In the genomic region with DNA sequence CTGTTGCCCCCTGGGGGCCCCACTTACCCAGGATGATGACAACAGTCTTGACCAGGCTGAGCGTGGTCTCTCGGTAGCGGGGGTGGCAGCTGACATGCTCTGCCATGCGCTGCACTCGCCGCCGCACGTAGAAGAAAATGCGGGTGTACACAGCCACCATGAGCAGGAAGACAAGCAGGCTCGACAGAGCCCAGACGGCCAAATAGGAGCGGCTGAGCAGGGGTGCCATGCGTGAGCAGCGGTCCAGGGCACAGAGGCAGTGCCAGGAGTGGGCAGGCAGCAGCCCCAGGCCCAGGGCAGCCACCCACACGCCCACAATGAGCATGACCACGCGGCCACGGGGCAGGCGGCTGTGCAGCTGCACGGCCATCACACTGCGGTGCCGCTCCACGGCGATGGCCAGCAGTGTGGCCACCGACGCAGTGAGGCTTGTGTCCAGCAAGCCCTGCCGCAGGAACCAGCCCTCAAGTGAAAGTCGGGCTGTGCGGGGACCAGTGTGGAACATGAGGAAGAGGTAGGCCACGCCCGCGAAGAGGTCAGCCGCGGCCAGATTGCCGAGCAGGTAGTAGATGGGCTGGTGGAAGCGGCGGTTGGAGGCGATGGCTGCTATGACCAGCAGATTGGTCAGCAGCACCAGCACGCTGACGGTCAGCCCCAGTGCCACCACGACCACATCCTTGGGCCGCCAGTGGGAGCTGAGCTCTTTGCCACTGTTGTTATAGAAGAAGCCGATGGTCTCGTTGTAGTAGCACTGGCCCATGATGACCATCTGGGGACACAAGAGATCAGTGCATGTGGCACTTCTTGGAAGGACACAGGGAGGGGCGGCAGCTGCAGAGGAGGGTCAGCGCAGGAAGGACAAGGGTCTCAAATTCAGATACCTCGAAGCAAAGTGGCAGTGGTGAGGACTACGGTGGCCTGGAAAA, we compare ENCODE assay signal across 11 cellular contexts. TPM values are rescaled to one million over a fixed set of nuclear protein-coding genes. Genes with fewer than 3 reads are reported as not detected.
DNase-seq lines count a peak whose midpoint lies in the region; ATAC-seq and TF ChIP-seq lines count a peak whose summit lies in the region.
"Had no signal": no experiment of that assay in that cellular context is flagged by ENCODE, and none has a peak within 500 bp of the region (broad histone marks: within the 10 kb centered on the region; RNA-seq: fewer than 3 reads in every experiment).

No MANE protein-coding gene starts in this region.

- in situ Hi-C loops in HAP-1 (cut with MboI; ENCODE audit: low sequenced_read_pairs), result no loop called here

- H3K4me1 Mint-ChIP-seq in Caco-2 (ENCODE audit: low read depth, unreplicated experiment) (peaks cover 19% of the 10 kb centered on the region), neural progenitor cell (peaks cover 15% of the 10 kb centered on the region)

- H3K4me3 ChIP-seq in Caco-2 (ENCODE audit: low read depth, low read length), result peak overlapping the region; percentile 87
- peak overlapping the region; percentile 77 for H3K4me3 ChIP-seq in OCI-LY3 (ENCODE audit: low read length)
- H3K4me3 ChIP-seq in effector memory CD4-positive, alpha-beta T cell (ENCODE audit: insufficient read depth, low read depth, low read length, poor library complexity, severe bottlenecking), result peak overlapping the region; percentile 68
- peak overlapping the region; percentile 79 for H3K4me3 ChIP-seq in neural progenitor cell
- no peak overlapping the region for H3K4me3 ChIP-seq in MG63
- no peak overlapping the region for H3K4me3 ChIP-seq in HAP-1

- H2AFZ ChIP-seq in OCI-LY3 (ENCODE audit: low read depth, low read length) (no peak overlapping the region), neural progenitor cell (replicated peaks) (no peak overlapping the region)

- no peaks in the 10 kb centered on the region for H3K9me3 Mint-ChIP-seq in Caco-2 (ENCODE audit: unreplicated experiment)
- no peaks in the 10 kb centered on the region for H3K9me3 Mint-ChIP-seq in neural progenitor cell

- intact Hi-C loops in Caco-2 (cut with micrococcal nuclease; ENCODE audit: unreplicated experiment), result loop anchor here (1.0 to 5.0 kb wide), 3 partner anchors 8 to 94 kb away; a partner anchor contains a TSS

- H3K4me3 Mint-ChIP-seq in Caco-2 (ENCODE audit: unreplicated experiment) (peak overlapping the region; percentile 91), neural progenitor cell (peak overlapping the region; percentile 89)

- H3K9me3 ChIP-seq in Caco-2 (no peaks in the 10 kb centered on the region), OCI-LY3 (ENCODE audit: insufficient read depth, low read length) (no peaks in the 10 kb centered on the region), neural progenitor cell (ENCODE audit: low read depth) (no peaks in the 10 kb centered on the region), MG63 (no peaks in the 10 kb centered on the region), HAP-1 (no peaks in the 10 kb centered on the region)
- H3K9me3 ChIP-seq in effector memory CD4-positive, alpha-beta T cell (ENCODE audit: control insufficient read depth, low read length), result no peaks in the 10 kb centered on the region
- H3K9me3 ChIP-seq: adrenal gland had no signal

- no TSS peak for BruUV-seq in Caco-2 (replicated peaks; lab: Mats Ljungman, UMichigan)

- H3K27ac ChIP-seq in OCI-LY3 (ENCODE audit: low read length) (no peak overlapping the region), neural progenitor cell (no peak overlapping the region)
- peak overlapping the region; percentile 83 for H3K27ac ChIP-seq in effector memory CD4-positive, alpha-beta T cell (ENCODE audit: insufficient read depth, low read length, poor library complexity, severe bottlenecking)
- H3K27ac ChIP-seq: adrenal gland had no signal

- CTCF ChIA-PET in Caco-2 (lab: Charles Lee), result no interaction called here

- H3K27me3 ChIP-seq in Caco-2 (replicated peaks; ENCODE audit: control insufficient read depth, insufficient read depth, low read length) (no peaks in the 10 kb centered on the region), OCI-LY3 (ENCODE audit: low read depth, low read length) (no peaks in the 10 kb centered on the region), neural progenitor cell (no peaks in the 10 kb centered on the region), MG63 (no peaks in the 10 kb centered on the region), HAP-1 (ENCODE audit: low read depth) (no peaks in the 10 kb centered on the region)
- no peaks in the 10 kb centered on the region for H3K27me3 ChIP-seq in effector memory CD4-positive, alpha-beta T cell (replicated peaks; ENCODE audit: control insufficient read depth, insufficient read depth, low read length, poor library complexity, severe bottlenecking)
- H3K27me3 ChIP-seq: adrenal gland, foreskin keratinocyte had no signal

- peaks cover 3% of the 10 kb centered on the region for H3F3A ChIP-seq in neural progenitor cell (ENCODE audit: low read depth)

- H3K36me3 ChIP-seq in Caco-2 (ENCODE audit: control insufficient read depth, insufficient read depth, low read length) (no peaks in the 10 kb centered on the region; the same call in 1 of the 2 replicates), OCI-LY3 (replicated peaks; ENCODE audit: low read depth, low read length) (peaks cover 27% of the 10 kb centered on the region), neural progenitor cell (no peaks in the 10 kb centered on the region), MG63 (no peaks in the 10 kb centered on the region; the same call in 1 of the 2 replicates), HAP-1 (replicated peaks) (no peaks in the 10 kb centered on the region)
- peaks cover 16% of the 10 kb centered on the region for H3K36me3 ChIP-seq in effector memory CD4-positive, alpha-beta T cell (ENCODE audit: control insufficient read depth, insufficient read depth, low read length)
- H3K36me3 ChIP-seq: adrenal gland had no signal

- H3K27ac Mint-ChIP-seq in Caco-2 (ENCODE audit: unreplicated experiment) (peak overlapping the region; percentile 88), neural progenitor cell (no peak overlapping the region)

- H3K9ac ChIP-seq in OCI-LY3 (ENCODE audit: low read length), result peak overlapping the region; percentile 65
- H3K9ac ChIP-seq in neural progenitor cell, result no peak overlapping the region

- POLR2A ChIA-PET in Caco-2 (lab: Charles Lee), result no interaction called here

- H3K4me1 ChIP-seq in Caco-2 (no peaks in the 10 kb centered on the region), OCI-LY3 (ENCODE audit: low read length) (0 out of 2 replicates have a peak, but pooled peaks cover 5% of the 10 kb centered on the region), neural progenitor cell (peaks cover 7% of the 10 kb centered on the region), HAP-1 (no peaks in the 10 kb centered on the region)
- H3K4me1 ChIP-seq in effector memory CD4-positive, alpha-beta T cell (ENCODE audit: control insufficient read depth, insufficient read depth, low read length, poor library complexity, severe bottlenecking), result peaks cover 22% of the 10 kb centered on the region
- H3K4me1 ChIP-seq: foreskin keratinocyte had no signal

- H3K4me2 ChIP-seq in OCI-LY3 (ENCODE audit: low read length) (peak overlapping the region; percentile 55), neural progenitor cell (peak overlapping the region; percentile 70)

- H4K20me1 ChIP-seq in OCI-LY3 (ENCODE audit: insufficient read depth, low read length) (no peaks in the 10 kb centered on the region), neural progenitor cell (ENCODE audit: low read depth) (peaks cover 27% of the 10 kb centered on the region)

- H3K27me3 Mint-ChIP-seq in Caco-2 (ENCODE audit: insufficient read depth, unreplicated experiment), result no peaks in the 10 kb centered on the region
- peaks cover 8% of the 10 kb centered on the region for H3K27me3 Mint-ChIP-seq in neural progenitor cell (ENCODE audit: insufficient read depth, low read depth)

- no peak for ATAC-seq in GM19324 (IDR thresholded peaks at IDR 0.05; ENCODE audit: low FRiP score, unreplicated experiment)

- H3K79me2 ChIP-seq in OCI-LY3 (ENCODE audit: low read length), result no peaks in the 10 kb centered on the region
- H3K79me2 ChIP-seq in neural progenitor cell (ENCODE audit: low read depth), result peaks cover 26% of the 10 kb centered on the region

- DNase-seq in Caco-2 (no peak), neural progenitor cell (ENCODE audit: low spot score) (peak; percentile 14), MG63 (no peak), DMS114 treated with DMSO at 0.1 percent for 48 hours (lab: John Stamatoyannopoulos, UW; ENCODE audit: unreplicated experiment) (no peak), HAP-1 (ENCODE audit: low spot score in 2 of 2) (no peak)
- DNase-seq in effector memory CD4-positive, alpha-beta T cell, result no peak
- DNase-seq: adrenal gland, NCI-H1930 had no signal

- no peak for TF ChIP-seq CTCF in Caco-2 (IDR thresholded peaks at IDR 0.05; ENCODE audit: insufficient read depth in 1 of 2, low read depth in 1 of 2, low read length in 1 of 2, severe bottlenecking in 1 of 2, unreplicated experiment in 1 of 2)
- no peak for TF ChIP-seq CTCF in OCI-LY3 (IDR thresholded peaks at IDR 0.05; ENCODE audit: low read depth, low read length)
- no peak for TF ChIP-seq CTCF in neural progenitor cell (IDR thresholded peaks at IDR 0.05)

- H3K36me3 Mint-ChIP-seq in Caco-2 (ENCODE audit: insufficient read depth, unreplicated experiment), result peaks cover 39% of the 10 kb centered on the region
- H3K36me3 Mint-ChIP-seq in neural progenitor cell, result peaks cover 14% of the 10 kb centered on the region

RNA-seq across cellular contexts. Expression of a gene that starts 1.2 kb away (rescaled TPM):
- total RNA-seq in Caco-2 (2022), result 29.3 and 31.3 TPM in 2 replicates
- 21.2 and 64.8 TPM in 2 replicates for total RNA-seq in neural progenitor cell (ENCODE audit: low replicate concordance)
- 0.79 TPM in 1 of 2 replicates, not detected in the other for total RNA-seq in MG63 (2014; rRNA removed; shearing (Covaris generic); ENCODE audit: low replicate concordance)

RNA-seq across cellular contexts. Expression of a gene that starts 8.3 kb away (rescaled TPM):
- total RNA-seq in Caco-2 (2022), result 3.5 and 3.6 TPM in 2 replicates
- 3.2 and 4.8 TPM in 2 replicates for total RNA-seq in neural progenitor cell (ENCODE audit: low replicate concordance)
- total RNA-seq in MG63 (2014; rRNA removed; shearing (Covaris generic); ENCODE audit: low replicate concordance), result 2.4 and 15.5 TPM in 2 replicates

RNA-seq across cellular contexts. Expression of a gene that starts 16.7 kb away (rescaled TPM):
- total RNA-seq in Caco-2 (2022), result 8.6 and 10.4 TPM in 2 replicates
- 6.4 and 7.9 TPM in 2 replicates for total RNA-seq in neural progenitor cell (ENCODE audit: low replicate concordance)
- 2.7 and 12.4 TPM in 2 replicates for total RNA-seq in MG63 (2014; rRNA removed; shearing (Covaris generic); ENCODE audit: low replicate concordance)

RNA-seq across cellular contexts. Expression of a gene that starts 36.7 kb away (rescaled TPM):
- total RNA-seq in Caco-2 (2022) (83.0 and 93.1 TPM in 2 replicates), neural progenitor cell (ENCODE audit: low replicate concordance) (19.2 and 181 TPM in 2 replicates)
- total RNA-seq in MG63 (2014; rRNA removed; shearing (Covaris generic); ENCODE audit: low replicate concordance), result 30.6 and 70.8 TPM in 2 replicates

RNA-seq across cellular contexts. Expression of a gene that starts 41.9 kb away (rescaled TPM):
- total RNA-seq in Caco-2 (2022) (11.8 and 12.5 TPM in 2 replicates), neural progenitor cell (ENCODE audit: low replicate concordance) (22.6 and 29.5 TPM in 2 replicates)
- 7.1 and 18.0 TPM in 2 replicates for total RNA-seq in MG63 (2014; rRNA removed; shearing (Covaris generic); ENCODE audit: low replicate concordance)

Comparison
In these comparisons a context has a peak if more than half of its experiments do, and no peak if none do; other contexts are left out.
1. H3K4me3 ChIP-seq: peak in Caco-2 (single experiment), OCI-LY3 (single experiment), effector memory CD4-positive, alpha-beta T cell (single experiment) and neural progenitor cell (single experiment); none in MG63 (single experiment) and HAP-1 (single experiment).
2. RNA of a gene that starts 1.2 kb away (total RNA-seq): 29.3 to 31.3 TPM in Caco-2 and 21.2 to 64.8 TPM in neural progenitor cell; 0.79 TPM in MG63; every median in the first group is over 10 times any median in the second.